In genomic region chr3:10726787-10727186, GRCh38 we compare ENCODE assay signal across 30 cellular contexts.
"Had no signal": no experiment of that assay in that cellular context is flagged by ENCODE, and none has a peak within 500 bp of the region (broad histone marks: within the 10 kb centered on the region; RNA-seq: fewer than 3 reads in every experiment).

No MANE protein-coding gene starts in this region.

- H3K36me3 ChIP-seq: neutrophil, ovary, right lobe of liver, sigmoid colon, suprapubic skin, tibial artery, upper lobe of left lung, vagina had no signal

- H3K9ac ChIP-seq: parathyroid adenoma had no signal

- H3K4me3 ChIP-seq: ovary, psoas muscle, right lobe of liver, sigmoid colon, suprapubic skin, testis, tibial artery, upper lobe of left lung, vagina had no signal

- H3K27ac Mint-ChIP-seq: naive thymus-derived CD8-positive, alpha-beta T cell; natural killer cell treated with Interleukin-12 subunit alpha and Interleukin-12 subunit beta and Interleukin-15 and Interleukin-18, amount 100 ng/mL, for 72 hours; nephron progenitor cell; progenitor cell of endocrine pancreas; stimulated activated effector memory CD8-positive, alpha-beta T cell treated with anti-CD3 and anti-CD28 coated beads, Interleukin-12 subunit alpha, Interleukin-12 subunit beta, amount 100 ng/mL, for 72 hours; stimulated activated naive B cell treated with anti-CD40 and anti-IgM and Interleukin-4, amounts not matched to agents 10 μg/mL and 1 μg/mL and 100 μg/mL, for 72 hours; stimulated activated naive CD8-positive, alpha-beta T cell treated with anti-CD3 and anti-CD28 coated beads, Interleukin-15, Interleukin-2, amounts not matched to agents 100 ng/mL and 50 ng/mL, for 24 hours had no signal

- H3K4me1 Mint-ChIP-seq: nephron progenitor cell; neural crest cell; stimulated activated effector memory CD8-positive, alpha-beta T cell treated with anti-CD3 and anti-CD28 coated beads, Interleukin-12 subunit alpha, Interleukin-12 subunit beta, amount 100 ng/mL, for 72 hours; stimulated activated naive B cell treated with anti-CD40 and anti-IgM and Interleukin-4, amounts not matched to agents 10 μg/mL and 1 μg/mL and 100 μg/mL, for 72 hours had no signal

- DNase-seq: naive thymus-derived CD8-positive, alpha-beta T cell; nephron progenitor cell; nucleus accumbens; ovary; posterior cingulate gyrus; psoas muscle; right cardiac atrium; right lobe of liver; sigmoid colon; small intestine; stimulated activated CD4-positive, alpha-beta T cell treated with anti-CD3 and anti-CD28 coated beads, Interleukin-15, amount 100 ng/mL, for 24 hours; stimulated activated CD4-positive, alpha-beta T cell treated with anti-CD3 and anti-CD28 coated beads, Interleukin-2, amount 100 ng/mL, for 24 hours; stimulated activated CD4-positive, alpha-beta T cell treated with anti-CD3 and anti-CD28 coated beads, Interleukin-2, amount 100 ng/mL, for 48 hours; stimulated activated CD4-positive, alpha-beta T cell treated with anti-CD3 and anti-CD28 coated beads, Interleukin-4, amount 100 ng/mL, for 24 hours; stimulated activated naive B cell treated with anti-CD40 and anti-IgM and Interleukin-4, amounts not matched to agents 10 μg/mL and 1 μg/mL and 100 μg/mL, for 72 hours; stimulated activated naive CD4-positive, alpha-beta T cell treated with Interleukin-2 at 50 U/mL for 16 hours; substantia nigra; testis; tibial artery; trophoblast cell; upper lobe of left lung had no signal

- H3K27ac ChIP-seq: neutrophil, ovary, parathyroid adenoma, psoas muscle, right lobe of liver, sigmoid colon, suprapubic skin, testis, tibial artery, upper lobe of left lung, vagina had no signal

- H3K9me3 ChIP-seq: neutrophil, psoas muscle, right lobe of liver, sigmoid colon, suprapubic skin, testis, tibial artery, upper lobe of left lung, vagina had no signal

- ATAC-seq: naive thymus-derived CD8-positive, alpha-beta T cell; psoas muscle; right cardiac atrium; right lobe of liver; stimulated activated effector memory CD8-positive, alpha-beta T cell treated with anti-CD3 and anti-CD28 coated beads, Interleukin-12 subunit alpha, Interleukin-12 subunit beta, amount 100 ng/mL, for 72 hours; stimulated activated naive B cell treated with anti-CD40 and anti-IgM and Interleukin-4, amounts not matched to agents 10 μg/mL and 1 μg/mL and 100 μg/mL, for 72 hours had no signal

- H3K9me3 Mint-ChIP-seq: natural killer cell treated with Interleukin-12 subunit alpha and Interleukin-12 subunit beta and Interleukin-15 and Interleukin-18, amount 100 ng/mL, for 72 hours; stimulated activated naive CD8-positive, alpha-beta T cell treated with anti-CD3 and anti-CD28 coated beads, Interleukin-15, Interleukin-2, amounts not matched to agents 100 ng/mL and 50 ng/mL, for 24 hours had no signal

- H3K36me3 Mint-ChIP-seq: stimulated activated effector memory CD8-positive, alpha-beta T cell treated with anti-CD3 and anti-CD28 coated beads, Interleukin-12 subunit alpha, Interleukin-12 subunit beta, amount 100 ng/mL, for 72 hours; stimulated activated naive B cell treated with anti-CD40 and anti-IgM and Interleukin-4, amounts not matched to agents 10 μg/mL and 1 μg/mL and 100 μg/mL, for 72 hours had no signal

- H3K79me2 ChIP-seq: parathyroid adenoma had no signal

- H3K27me3 ChIP-seq: ovary, right lobe of liver, testis, upper lobe of left lung, vagina had no signal

- H3K4me3 Mint-ChIP-seq: naive thymus-derived CD8-positive, alpha-beta T cell; natural killer cell treated with Interleukin-12 subunit alpha and Interleukin-12 subunit beta and Interleukin-15 and Interleukin-18, amount 100 ng/mL, for 72 hours; nephron progenitor cell; neural crest cell; stimulated activated effector memory CD8-positive, alpha-beta T cell treated with anti-CD3 and anti-CD28 coated beads, Interleukin-12 subunit alpha, Interleukin-12 subunit beta, amount 100 ng/mL, for 72 hours; stimulated activated naive B cell treated with anti-CD40 and anti-IgM and Interleukin-4, amounts not matched to agents 10 μg/mL and 1 μg/mL and 100 μg/mL, for 72 hours; stimulated activated naive CD8-positive, alpha-beta T cell treated with anti-CD3 and anti-CD28 coated beads, Interleukin-15, Interleukin-2, amounts not matched to agents 100 ng/mL and 50 ng/mL, for 24 hours had no signal

- H2AFZ ChIP-seq: parathyroid adenoma had no signal

- H3K4me1 ChIP-seq: parathyroid adenoma, psoas muscle, right lobe of liver, sigmoid colon, suprapubic skin, testis, tibial artery, upper lobe of left lung, vagina had no signal
